Comparison of ENCODE assay signal across 19 cellular contexts in the genomic region with DNA sequence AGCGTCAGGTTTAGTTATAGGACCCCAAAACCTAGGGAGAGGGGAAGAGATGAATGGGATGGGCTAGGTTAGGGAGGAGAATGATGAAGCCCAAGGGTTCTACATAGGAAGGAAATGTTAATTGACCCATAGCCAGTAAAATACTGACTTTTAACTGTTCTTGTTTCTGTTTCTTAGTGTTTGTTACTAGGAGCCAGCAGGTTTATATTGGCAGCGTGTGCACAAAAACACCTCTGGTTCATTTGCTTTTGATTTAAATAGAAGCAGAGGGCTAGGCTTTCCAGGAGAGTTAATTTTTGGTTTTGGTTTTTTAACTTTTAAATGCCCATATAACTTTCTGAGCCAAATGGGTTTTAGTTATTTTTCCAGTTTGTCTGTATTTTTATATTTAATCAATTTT.
"Had no signal": no experiment of that assay in that cellular context is flagged by ENCODE, and none has a peak within 500 bp of the region (broad histone marks: within the 10 kb centered on the region; RNA-seq: fewer than 3 reads in every experiment).

No MANE protein-coding gene starts in this region.

- ATAC-seq: activated T-cell treated with anti-CD3 and anti-CD28 coated beads, Interleukin-2, amount 50 U/mL, for 4 hours; esophagus mucosa; T-cell had no signal

- H3K27ac ChIP-seq: neutrophil, ovary, stomach, transverse colon, uterus, WERI-Rb-1 had no signal

- H3K4me3 ChIP-seq: ovary, stomach, transverse colon, uterus had no signal

- DNase-seq: activated CD4-positive, alpha-beta T cell treated with anti-CD3 and anti-CD28 coated beads for 1 hour; activated CD4-positive, alpha-beta T cell treated with anti-CD3 and anti-CD28 coated beads, Interleukin-2, amount 50 U/mL, for 4 hours; activated CD8-positive, alpha-beta memory T cell treated with anti-CD3 and anti-CD28 coated beads, Interleukin-2, amount 50 U/mL, for 48 hours; activated naive CD4-positive, alpha-beta T cell; activated T-cell treated with anti-CD3 and anti-CD28 coated beads, Interleukin-2, amount 50 U/mL, for 4 hours; effector CD8-positive, alpha-beta T cell; glutamatergic neuron; hippocampal formation; ovary; right cardiac atrium; stimulated activated CD4-positive, alpha-beta T cell treated with anti-CD3 and anti-CD28 coated beads, Interleukin-1b, Interleukin-23, amount 100 ng/mL, for 48 hours; stomach; T-cell; transverse colon; uterus; WERI-Rb-1 had no signal

- H3K27me3 ChIP-seq: neutrophil, ovary, stomach, transverse colon, uterus had no signal

- FAIRE-seq: endothelial cell of umbilical vein had no signal

- H3K36me3 ChIP-seq: ovary, uterus had no signal

- H3K9me3 ChIP-seq: neutrophil, ovary, stomach, transverse colon, uterus had no signal
